14 cellular contexts compared by ENCODE assay signal in genomic region chr4:148224476-148224875, GRCh38.
DNase-seq lines count a peak whose midpoint lies in the region; ATAC-seq and TF ChIP-seq lines count a peak whose summit lies in the region.
"Had no signal": no experiment of that assay in that cellular context is flagged by ENCODE, and none has a peak within 500 bp of the region (broad histone marks: within the 10 kb centered on the region; RNA-seq: fewer than 3 reads in every experiment).

No MANE protein-coding gene starts in this region.

- in situ Hi-C loops in GM13977 (cut with MboI; ENCODE audit: low pct_unique_long_range_greater_than_20kb, low sequenced_read_pairs, unreplicated experiment): no loop called here

- H3K4me3 ChIP-seq in body of pancreas: no peak overlapping the region
- no peak overlapping the region for H3K4me3 ChIP-seq in neural progenitor cell
- no peak overlapping the region for H3K4me3 ChIP-seq in trophoblast cell (ENCODE audit: low read depth, low read length)
- H3K4me3 ChIP-seq in thyroid gland (replicated peaks in 1 of 3): no peak overlapping the region
- H3K4me3 ChIP-seq: HAP-1 had no signal

- no peak for ATAC-seq in body of pancreas

- H3K4ac ChIP-seq in trophoblast cell (ENCODE audit: low read depth, low read length): no peak overlapping the region

- no peak overlapping the region for H4K12ac ChIP-seq in trophoblast cell (ENCODE audit: low read depth, low read length)

- TF ChIP-seq POLR2A in body of pancreas (IDR thresholded peaks at IDR 0.05) (no peak), thyroid gland (IDR thresholded peaks at IDR 0.05) (no peak)

- no peaks in the 10 kb centered on the region for H3K9me3 ChIP-seq in body of pancreas
- H3K9me3 ChIP-seq in neural progenitor cell (ENCODE audit: low read depth): no peaks in the 10 kb centered on the region
- H3K9me3 ChIP-seq in trophoblast cell (ENCODE audit: insufficient read depth, low read depth, low read length): no peaks in the 10 kb centered on the region
- H3K9me3 ChIP-seq in thyroid gland: no peaks in the 10 kb centered on the region
- H3K9me3 ChIP-seq: Caco-2, HAP-1 had no signal

- H2AK5ac ChIP-seq in trophoblast cell (ENCODE audit: low read length): no peak overlapping the region

- H3K9me3 Mint-ChIP-seq in neural progenitor cell: no peaks in the 10 kb centered on the region
- H3K9me3 Mint-ChIP-seq: HFFc6 had no signal

- H3K27me3 Mint-ChIP-seq in neural progenitor cell (ENCODE audit: insufficient read depth, low read depth): no peaks in the 10 kb centered on the region
- H3K27me3 Mint-ChIP-seq: CD4-positive, alpha-beta memory T cell had no signal

- H3K27ac ChIP-seq in body of pancreas (peak overlapping the region; percentile 19 to 73 (median 68)), neural progenitor cell (no peak overlapping the region), trophoblast cell (ENCODE audit: low read depth, low read length) (no peak overlapping the region), thyroid gland (no peak overlapping the region)

- TF ChIP-seq CTCF in body of pancreas (IDR thresholded peaks at IDR 0.05): no peak
- TF ChIP-seq CTCF in neural progenitor cell (IDR thresholded peaks at IDR 0.05): no peak
- TF ChIP-seq CTCF in thyroid gland (IDR thresholded peaks at IDR 0.05): no peak
- no peak for TF ChIP-seq CTCF in GM13977 (IDR thresholded peaks at IDR 0.05; ENCODE audit: extremely low read depth, insufficient read depth, missing control alignments)

- no peak overlapping the region for H4K91ac ChIP-seq in trophoblast cell (ENCODE audit: low read depth, low read length)

- H3K79me2 ChIP-seq in neural progenitor cell (ENCODE audit: low read depth) (no peaks in the 10 kb centered on the region), trophoblast cell (ENCODE audit: control insufficient read depth, insufficient read depth, low read length, poor library complexity) (no peaks in the 10 kb centered on the region)

- no peak overlapping the region for H3K27ac Mint-ChIP-seq in neural progenitor cell
- H3K27ac Mint-ChIP-seq: CD4-positive, alpha-beta memory T cell; HFFc6 had no signal

- no peaks in the 10 kb centered on the region for H3K79me1 ChIP-seq in trophoblast cell (ENCODE audit: low read length)

- H3K36me3 ChIP-seq in body of pancreas (replicated peaks in 1 of 2; ENCODE audit: insufficient read depth in 1 of 2, low read depth in 2 of 2): no peaks in the 10 kb centered on the region
- H3K36me3 ChIP-seq in neural progenitor cell: no peaks in the 10 kb centered on the region
- H3K36me3 ChIP-seq in trophoblast cell (ENCODE audit: control insufficient read depth in 1 of 2, insufficient read depth in 2 of 2, low read length in 2 of 2): no peaks in the 10 kb centered on the region
- H3K36me3 ChIP-seq in thyroid gland: no peaks in the 10 kb centered on the region
- H3K36me3 ChIP-seq: HAP-1 had no signal

- H2AFZ ChIP-seq in neural progenitor cell (replicated peaks) (peak overlapping the region; percentile 58), trophoblast cell (ENCODE audit: insufficient read depth, low read length, poor library complexity) (no peak overlapping the region)

- H2BK120ac ChIP-seq in trophoblast cell (ENCODE audit: insufficient read depth, low read length, poor library complexity): no peak overlapping the region

- no peak overlapping the region for H3K14ac ChIP-seq in trophoblast cell (ENCODE audit: low read length)

- WGBS in body of pancreas, 2 donors: 22 to 27% methylated on average over 3 of the region's 3 CpGs
- WGBS in trophoblast cell (ENCODE audit: extremely low coverage, insufficient coverage, insufficient read length): no CpG with 5 or more reads among the region's 3 CpGs
- WGBS in thyroid gland, 2 donors: 55 to 76% methylated on average over 3 of the region's 3 CpGs

- H3K4me1 Mint-ChIP-seq in neural progenitor cell: no peaks in the 10 kb centered on the region

- H2BK12ac ChIP-seq in trophoblast cell (ENCODE audit: low read length): no peak overlapping the region

- H3K4me3 Mint-ChIP-seq in neural progenitor cell: no peak overlapping the region
- H3K4me3 Mint-ChIP-seq: CD4-positive, alpha-beta memory T cell; HFFc6 had no signal

- DNase-seq in body of pancreas (no peak), neural progenitor cell (ENCODE audit: low spot score) (no peak), trophoblast cell (peak; percentile 51 to 88), thyroid gland (no peak), GM13977 (ENCODE audit: low spot score) (no peak)
- no peak for DNase-seq in stimulated activated CD4-positive, alpha-beta T cell treated with anti-CD3 and anti-CD28 coated beads, Interleukin-4, amount 100 ng/mL, for 1 hour
- DNase-seq: C1 segment of cervical spinal cord; Caco-2; CD4-positive, alpha-beta memory T cell; DMS153; DND-41; GOT3; HFFc6 had no signal

- H3K27me3 ChIP-seq in body of pancreas: no peaks in the 10 kb centered on the region
- no peaks in the 10 kb centered on the region for H3K27me3 ChIP-seq in neural progenitor cell
- no peaks in the 10 kb centered on the region for H3K27me3 ChIP-seq in trophoblast cell (ENCODE audit: insufficient read depth, low read length)
- no peaks in the 10 kb centered on the region for H3K27me3 ChIP-seq in thyroid gland

- H3K4me1 ChIP-seq in body of pancreas: peaks cover 61% of the 10 kb centered on the region
- H3K4me1 ChIP-seq in neural progenitor cell: peaks cover 15% of the 10 kb centered on the region
- no peaks in the 10 kb centered on the region for H3K4me1 ChIP-seq in trophoblast cell (ENCODE audit: control insufficient read depth in 1 of 2, insufficient read depth in 2 of 2, low read length in 2 of 2)
- peaks cover 0 to 10% of the 10 kb centered on the region in 2 donors for H3K4me1 ChIP-seq in thyroid gland
- H3K4me1 ChIP-seq: Caco-2, HAP-1 had no signal

- H3K36me3 Mint-ChIP-seq in neural progenitor cell: no peaks in the 10 kb centered on the region

- H3F3A ChIP-seq in neural progenitor cell (ENCODE audit: low read depth): no peaks in the 10 kb centered on the region

- H3K23ac ChIP-seq in trophoblast cell (ENCODE audit: low read length): no peak overlapping the region

- H2BK5ac ChIP-seq in trophoblast cell (ENCODE audit: low read depth, low read length, poor library complexity): no peak overlapping the region

- H3K18ac ChIP-seq in trophoblast cell (ENCODE audit: low read length): no peak overlapping the region

- H4K20me1 ChIP-seq in neural progenitor cell (ENCODE audit: low read depth): no peaks in the 10 kb centered on the region

- H4K8ac ChIP-seq in trophoblast cell (ENCODE audit: low read depth, low read length): no peak overlapping the region

- H3K4me2 ChIP-seq in neural progenitor cell: no peak overlapping the region
- no peak overlapping the region for H3K4me2 ChIP-seq in trophoblast cell (ENCODE audit: low read length)

- intact Hi-C loops in body of pancreas (cut with DNase I) (no loop called here), thyroid gland (cut with DNase I) (no loop called here)

- no peak overlapping the region for H3K9ac ChIP-seq in neural progenitor cell
- no peak overlapping the region for H3K9ac ChIP-seq in trophoblast cell (ENCODE audit: low read length)

Comparison
In these comparisons a context has a peak if more than half of its experiments do, and no peak if none do; other contexts are left out.
1. DNase-seq: peak in trophoblast cell (2 of 2); none in body of pancreas (0 of 4), neural progenitor cell (single experiment), thyroid gland (0 of 2), stimulated activated CD4-positive, alpha-beta T cell treated with anti-CD3 and anti-CD28 coated beads, Interleukin-4, amount 100 ng/mL, for 1 hour (single experiment) and GM13977 (single experiment).
2. H3K27ac ChIP-seq: peak in body of pancreas (4 of 4); none in neural progenitor cell (single experiment), trophoblast cell (single experiment) and thyroid gland (0 of 3).